Comparison of ENCODE assay signal across 1 cellular context in genomic region chr16:30499284-30499683, GRCh38.
TF ChIP-seq lines count a peak whose summit lies in the region.

No MANE protein-coding gene starts in this region.

TF ChIP-seq in GM23338, 12 proteins besides CTCF, POLR2A, EP300 and RAD21:
- TF ChIP-seq POLR2AphosphoS5 (IDR thresholded peaks at IDR 0.05; ENCODE audit: low read depth) (no peak), EZH2 (IDR thresholded peaks at IDR 0.05; ENCODE audit: low read depth, unreplicated experiment) (no peak), JUNB (IDR thresholded peaks at IDR 0.05; ENCODE audit: unreplicated experiment) (no peak), ZNF331 (CRISPR knock-in tag; IDR thresholded peaks at IDR 0.05; ENCODE audit: low read depth) (no peak), ZNF462 (CRISPR knock-in tag; IDR thresholded peaks at IDR 0.05) (no peak), NANOG (IDR thresholded peaks at IDR 0.05; ENCODE audit: borderline replicate concordance) (no peak), EZH2phosphoT487 (IDR thresholded peaks at IDR 0.05; ENCODE audit: unreplicated experiment) (no peak), REST (IDR thresholded peaks at IDR 0.05; ENCODE audit: unreplicated experiment) (no peak), STAT1 (IDR thresholded peaks at IDR 0.05; ENCODE audit: unreplicated experiment) (no peak), ZNF114 (CRISPR knock-in tag; IDR thresholded peaks at IDR 0.05) (no peak), CREB1 (CRISPR knock-in tag; IDR thresholded peaks at IDR 0.05; ENCODE audit: low read depth) (no peak), ETS1 (IDR thresholded peaks at IDR 0.05) (no peak)
TF ChIP-seq in GM23338: peak in this region for 0.
